In genomic region chr1:4690951-4691675, GRCh38 we compare ENCODE assay signal across 30 cellular contexts. TPM values are rescaled to one million over a fixed set of nuclear protein-coding genes. Genes with fewer than 3 reads are reported as not detected.
DNase-seq lines count a peak whose midpoint lies in the region; ATAC-seq and TF ChIP-seq lines count a peak whose summit lies in the region.
"Had no signal": no experiment of that assay in that cellular context is flagged by ENCODE, and none has a peak within 500 bp of the region (broad histone marks: within the 10 kb centered on the region; RNA-seq: fewer than 3 reads in every experiment).

No MANE protein-coding gene starts in this region.

- no peak overlapping the region for H3K4me3 Mint-ChIP-seq in neural crest cell
- H3K4me3 Mint-ChIP-seq: activated B cell treated with CpG ODN at 0.5 μM for 24 hours; activated naive CD8-positive, alpha-beta T cell had no signal

- in situ Hi-C loops in brain microvascular endothelial cell (cut with HindIII; ENCODE audit: low pct_ligation_motif_present, low sequenced_read_pairs), result no loop called here

- no peak for TF ChIP-seq CTCF in AG10803 (conservative IDR thresholded peaks at IDR 0.05; ENCODE audit: low read length)
- TF ChIP-seq CTCF in brain microvascular endothelial cell (IDR thresholded peaks at IDR 0.05; ENCODE audit: low read depth, low read length, missing control alignments), result no peak
- no peak for TF ChIP-seq CTCF in neural crest cell (conservative IDR thresholded peaks at IDR 0.05)

- H3K4me3 ChIP-seq in AG10803 (ENCODE audit: low read length), result no peak overlapping the region
- no peak overlapping the region for H3K4me3 ChIP-seq in brain microvascular endothelial cell (ENCODE audit: low read depth, low read length)
- H3K4me3 ChIP-seq: skin epidermis, upper lobe of left lung had no signal

- H3K36me3 ChIP-seq in brain microvascular endothelial cell (replicated peaks), result no peaks in the 10 kb centered on the region
- H3K36me3 ChIP-seq: upper lobe of left lung had no signal

- no peaks in the 10 kb centered on the region for H3K27me3 ChIP-seq in brain microvascular endothelial cell (replicated peaks)
- H3K27me3 ChIP-seq: upper lobe of left lung had no signal

- H3K27me3 Mint-ChIP-seq in neural crest cell (ENCODE audit: low read depth), result no peaks in the 10 kb centered on the region
- H3K27me3 Mint-ChIP-seq: activated B cell treated with CpG ODN at 0.5 μM for 24 hours had no signal

- H3K9me3 Mint-ChIP-seq in neural crest cell, result no peaks in the 10 kb centered on the region
- H3K9me3 Mint-ChIP-seq: activated B cell treated with CpG ODN at 0.5 μM for 24 hours had no signal

- peak overlapping the region; percentile 69 for H3K27ac ChIP-seq in brain microvascular endothelial cell
- H3K27ac ChIP-seq: C4-2B, epithelial cell of prostate, skin epidermis, upper lobe of left lung had no signal

- peaks cover 13% of the 10 kb centered on the region for H3K4me1 Mint-ChIP-seq in neural crest cell
- H3K4me1 Mint-ChIP-seq: activated B cell treated with CpG ODN at 0.5 μM for 24 hours had no signal

- DNase-seq in AG10803 (ENCODE audit: low read depth) (peak; percentile 59), M059J (ENCODE audit: low read depth) (peak; percentile 77), brain microvascular endothelial cell (peak; percentile 43), neural crest cell (ENCODE audit: low read depth, low spot score) (no peak), DMS53 treated with DMSO at 0.1 percent for 48 hours (lab: John Stamatoyannopoulos, UW; ENCODE audit: unreplicated experiment) (no peak), activated gamma-delta T cell (lab: John Stamatoyannopoulos, UW) (no peak), NOMO-1 treated with DMSO at 0.1 percent for 48 hours (lab: John Stamatoyannopoulos, UW; ENCODE audit: unreplicated experiment) (no peak)
- DNase-seq: ACHN; activated B cell treated with CpG ODN at 0.5 μM for 24 hours; activated CD4-positive, alpha-beta T cell treated with anti-CD3 and anti-CD28 coated beads, Interleukin-2, amount 50 U/mL, for 48 hours; activated CD8-positive, alpha-beta memory T cell treated with anti-CD3 and anti-CD28 coated beads, Interleukin-2, amount 50 U/mL, for 4 hours; cerebellar nuclear complex; effector CD4-positive, alpha-beta T cell; foreskin melanocyte; mesenchymal stem cell; NCI-H1105 treated with DMSO at 0.1 percent for 48 hours; NCI-H2081; NCI-H774; SHP77 treated with DMSO at 0.1 percent for 48 hours; stimulated activated CD4-positive, alpha-beta T cell treated with anti-CD3 and anti-CD28 coated beads, Interleukin-1b, Interleukin-23, amount 100 ng/mL, for 48 hours; SW 1271 had no signal

- H3K27ac Mint-ChIP-seq in neural crest cell (ENCODE audit: unreplicated experiment), result peak overlapping the region; percentile 57
- H3K27ac Mint-ChIP-seq: activated B cell treated with CpG ODN at 0.5 μM for 24 hours; activated naive CD8-positive, alpha-beta T cell had no signal

- no peaks in the 10 kb centered on the region for H3K36me3 Mint-ChIP-seq in neural crest cell (ENCODE audit: low read depth)
- H3K36me3 Mint-ChIP-seq: activated naive CD8-positive, alpha-beta T cell had no signal

- ATAC-seq in HG03571 (IDR thresholded peaks at IDR 0.05; ENCODE audit: unreplicated experiment), result no peak
- ATAC-seq: left lobe of liver had no signal

RNA-seq across cellular contexts. Expression of gene AJAP1, which starts 36.7 kb away (rescaled TPM):
- not detected in 2 replicates for total RNA-seq in M059J (2014; rRNA removed; shearing (Covaris generic))
- 1.2 and 1.4 TPM in 2 replicates for total RNA-seq in neural crest cell
- total RNA-seq: activated B cell treated with CpG ODN at 0.5 μM for 24 hours, myocyte, OCI-LY7 had no signal

Comparison
In these comparisons a context has a peak if more than half of its experiments do, and no peak if none do; other contexts are left out.
1. DNase-seq: peak in AG10803 (single experiment), M059J (single experiment) and brain microvascular endothelial cell (single experiment); none in neural crest cell (single experiment), DMS53 treated with DMSO at 0.1 percent for 48 hours (single experiment), activated gamma-delta T cell (single experiment) and NOMO-1 treated with DMSO at 0.1 percent for 48 hours (single experiment).